In the genomic region with DNA sequence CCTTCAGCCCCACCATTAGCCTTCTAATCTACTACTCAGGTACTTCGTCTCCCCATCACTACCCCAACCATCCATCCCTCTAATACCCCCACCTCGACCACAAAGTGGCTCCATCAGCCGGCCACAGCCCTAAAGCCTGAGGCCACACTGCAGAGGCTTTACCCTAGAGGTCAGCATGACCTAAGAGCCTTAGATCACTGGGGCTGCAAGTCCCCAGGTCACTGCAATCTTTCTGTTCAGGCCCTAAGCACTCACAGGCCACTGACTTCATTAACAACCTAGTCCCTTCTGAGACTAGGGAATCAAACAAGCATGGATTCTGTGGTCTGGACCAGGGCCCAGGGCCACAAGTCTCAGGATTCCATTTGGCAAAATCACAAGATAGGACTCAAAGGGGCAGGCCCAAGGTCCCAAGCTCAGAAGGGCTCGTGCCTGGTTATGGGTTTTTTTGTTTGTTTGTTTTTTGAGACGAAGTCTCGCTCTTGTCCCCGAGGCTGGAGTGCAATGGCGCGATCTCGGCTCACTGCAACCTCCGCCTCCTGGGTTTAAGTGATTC, we compare ENCODE assay signal across 13 cellular contexts. TPM values are rescaled to one million over a fixed set of nuclear protein-coding genes. Genes with fewer than 3 reads are reported as not detected.
DNase-seq lines count a peak whose midpoint lies in the region; ATAC-seq and TF ChIP-seq lines count a peak whose summit lies in the region.
"Had no signal": no experiment of that assay in that cellular context is flagged by ENCODE, and none has a peak within 500 bp of the region (broad histone marks: within the 10 kb centered on the region; RNA-seq: fewer than 3 reads in every experiment).

No MANE protein-coding gene starts in this region.

- peak overlapping the region in 10 of 11 experiments; percentile 50 to 85 (median 68); a peak in 17 of 22 replicates for H3K4me2 ChIP-seq in BLaER1 treated with 17β-estradiol and CSF1 and Interleukin-3, amounts not matched to agents 10 nM and 100 nM

- peak overlapping the region in 2 of 3 experiments; percentile 24 to 31 for H3K27ac Mint-ChIP-seq in nephron
- no peak overlapping the region for H3K27ac Mint-ChIP-seq in CD8-positive, alpha-beta T cell

- H3K27ac ChIP-seq in BLaER1 treated with 17β-estradiol and CSF1 and Interleukin-3, amounts not matched to agents 10 nM and 100 nM: peak overlapping the region in 8 of 11 experiments; percentile 11 to 63 (median 45); a peak in 9 of 22 replicates
- H3K27ac ChIP-seq in brain microvascular endothelial cell: no peak overlapping the region
- H3K27ac ChIP-seq in CD8-positive, alpha-beta T cell (ENCODE audit: low read depth, low read length): no peak overlapping the region
- H3K27ac ChIP-seq: esophagus muscularis mucosa had no signal

- peak; percentile 23 for DNase-seq in HS-5 (ENCODE audit: low read depth)
- DNase-seq in brain microvascular endothelial cell: peak; percentile 88
- DNase-seq in KG1 (lab: John Stamatoyannopoulos, UW): no peak
- DNase-seq in NCI-H748 (lab: John Stamatoyannopoulos, UW; ENCODE audit: unreplicated experiment): no peak
- DNase-seq in CD8-positive, alpha-beta T cell: no peak
- no peak for DNase-seq in anterior cingulate cortex (lab: John Stamatoyannopoulos, UW)
- DNase-seq: DMS79 treated with DMSO at 0.1 percent for 48 hours, NCI-H1048, NCI-H69 had no signal

- POLR2A ChIA-PET in CD8-positive, alpha-beta T cell (lab: Charles Lee): no interaction called here

- H3K4me3 ChIP-seq in BLaER1 treated with 17β-estradiol and CSF1 and Interleukin-3, amounts not matched to agents 10 nM and 100 nM: no peak overlapping the region
- no peak overlapping the region for H3K4me3 ChIP-seq in brain microvascular endothelial cell (ENCODE audit: low read depth, low read length)
- H3K4me3 ChIP-seq in CD8-positive, alpha-beta T cell (ENCODE audit: low read depth, low read length): no peak overlapping the region
- H3K4me3 ChIP-seq: esophagus muscularis mucosa had no signal

- peaks cover 17 to 33% (median 23%) of the 10 kb centered on the region in 10 experiments for H3K4me1 ChIP-seq in BLaER1 treated with 17β-estradiol and CSF1 and Interleukin-3, amounts not matched to agents 10 nM and 100 nM
- H3K4me1 ChIP-seq in CD8-positive, alpha-beta T cell (ENCODE audit: insufficient read depth, low read length): no peaks in the 10 kb centered on the region

- H3K9me3 Mint-ChIP-seq in nephron: peaks cover 3% of the 10 kb centered on the region
- no peaks in the 10 kb centered on the region for H3K9me3 Mint-ChIP-seq in CD8-positive, alpha-beta T cell

- H4K20me1 ChIP-seq in BLaER1 treated with 17β-estradiol and CSF1 and Interleukin-3, amounts not matched to agents 10 nM and 100 nM: no peaks in the 10 kb centered on the region

- TF ChIP-seq CTCF in brain microvascular endothelial cell (IDR thresholded peaks at IDR 0.05; ENCODE audit: low read depth, low read length, missing control alignments): no peak
- no peak for TF ChIP-seq CTCF in nephron (IDR thresholded peaks at IDR 0.05; ENCODE audit: unreplicated experiment in 3 of 3)
- no peak for TF ChIP-seq CTCF in CD8-positive, alpha-beta T cell (IDR thresholded peaks at IDR 0.05)

- intact Hi-C loops in CD8-positive, alpha-beta T cell (cut with DNase I, micrococcal nuclease): no loop called here

- no peaks in the 10 kb centered on the region for H3K36me3 ChIP-seq in BLaER1 treated with 17β-estradiol and CSF1 and Interleukin-3, amounts not matched to agents 10 nM and 100 nM
- H3K36me3 ChIP-seq in brain microvascular endothelial cell (replicated peaks): no peaks in the 10 kb centered on the region
- H3K36me3 ChIP-seq in CD8-positive, alpha-beta T cell (ENCODE audit: insufficient read depth, low read length): no peaks in the 10 kb centered on the region
- H3K36me3 ChIP-seq: esophagus muscularis mucosa had no signal

- CTCF ChIA-PET in CD8-positive, alpha-beta T cell (lab: Charles Lee): interaction anchor here (1.0 kb wide), 1 partner anchor 141 kb away, joined by 3 read pairs; no protein-coding TSS in a partner anchor

- H3K9me3 ChIP-seq in BLaER1 treated with 17β-estradiol and CSF1 and Interleukin-3, amounts not matched to agents 10 nM and 100 nM (replicated peaks in 1 of 11): peaks cover 17 to 30% (median 24%) of the 10 kb centered on the region in 11 experiments
- H3K9me3 ChIP-seq in CD8-positive, alpha-beta T cell (ENCODE audit: low read length): no peaks in the 10 kb centered on the region
- H3K9me3 ChIP-seq: esophagus muscularis mucosa had no signal

- no peaks in the 10 kb centered on the region for H3K27me3 Mint-ChIP-seq in nephron (ENCODE audit: low read depth)
- H3K27me3 Mint-ChIP-seq in CD8-positive, alpha-beta T cell (ENCODE audit: low read depth): peaks cover 2% of the 10 kb centered on the region

- no peak overlapping the region for H3K4me3 Mint-ChIP-seq in nephron
- no peak overlapping the region for H3K4me3 Mint-ChIP-seq in CD8-positive, alpha-beta T cell

- in situ Hi-C loops in brain microvascular endothelial cell (cut with HindIII; ENCODE audit: low pct_ligation_motif_present, low sequenced_read_pairs): no loop called here

- H3K9ac ChIP-seq in BLaER1 treated with 17β-estradiol and CSF1 and Interleukin-3, amounts not matched to agents 10 nM and 100 nM: no peak overlapping the region

- H3K4me1 Mint-ChIP-seq in nephron: peaks cover 51% of the 10 kb centered on the region
- H3K4me1 Mint-ChIP-seq in CD8-positive, alpha-beta T cell (ENCODE audit: low read depth): peaks cover 10% of the 10 kb centered on the region

- H3K36me3 Mint-ChIP-seq in nephron (ENCODE audit: low read depth): no peaks in the 10 kb centered on the region
- H3K36me3 Mint-ChIP-seq in CD8-positive, alpha-beta T cell: no peaks in the 10 kb centered on the region

- no peak for ATAC-seq in CD8-positive, alpha-beta T cell

- H3K27me3 ChIP-seq in BLaER1 treated with 17β-estradiol and CSF1 and Interleukin-3, amounts not matched to agents 10 nM and 100 nM: no peaks in the 10 kb centered on the region
- no peaks in the 10 kb centered on the region for H3K27me3 ChIP-seq in brain microvascular endothelial cell (replicated peaks)
- no peaks in the 10 kb centered on the region for H3K27me3 ChIP-seq in CD8-positive, alpha-beta T cell (ENCODE audit: insufficient read depth, low read length)
- H3K27me3 ChIP-seq: esophagus muscularis mucosa had no signal

RNA-seq across cellular contexts. Expression of gene PKDCC, which starts 37.0 kb away (rescaled TPM):
- not detected for total RNA-seq in CD8-positive, alpha-beta T cell
- total RNA-seq: T-helper 1 cell treated with Interleukin-12 subunit alpha and Interleukin-12 subunit beta and Interleukin-4 antibody, amounts not matched to agents 30 ng/mL and 1 ng/mL, for 36 hours had no signal

Comparison
In these comparisons a context has a peak if more than half of its experiments do, and no peak if none do; other contexts are left out.
1. H3K27ac ChIP-seq: peak in BLaER1 treated with 17β-estradiol and CSF1 and Interleukin-3, amounts not matched to agents 10 nM and 100 nM (8 of 11); none in brain microvascular endothelial cell (single experiment) and CD8-positive, alpha-beta T cell (single experiment).
2. DNase-seq: peak in HS-5 (single experiment) and brain microvascular endothelial cell (single experiment); none in KG1 (single experiment), NCI-H748 (single experiment), CD8-positive, alpha-beta T cell (0 of 7) and anterior cingulate cortex (0 of 58).